Comparison of ENCODE assay signal across 26 cellular contexts in the genomic region with DNA sequence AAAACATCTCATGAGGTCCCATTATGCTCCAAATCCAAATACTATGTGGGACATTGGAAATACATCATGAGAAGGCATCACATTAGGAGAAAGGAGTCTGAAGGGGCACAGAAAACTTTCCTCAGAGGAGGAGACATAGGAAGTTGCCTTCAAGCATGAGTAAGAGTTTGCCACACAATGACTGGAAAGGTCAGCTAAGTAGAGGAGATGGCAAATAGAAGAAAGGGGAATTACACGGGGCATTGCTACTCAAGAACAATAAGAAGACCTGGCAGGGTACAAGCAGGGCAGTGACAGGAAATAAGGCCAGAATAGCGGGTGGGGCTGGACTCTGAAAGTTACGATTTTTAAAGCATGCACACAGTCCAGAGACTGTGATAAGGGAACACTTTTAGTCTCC.
"Had no signal": no experiment of that assay in that cellular context is flagged by ENCODE, and none has a peak within 500 bp of the region (broad histone marks: within the 10 kb centered on the region; RNA-seq: fewer than 3 reads in every experiment).

No MANE protein-coding gene starts in this region.

- FAIRE-seq: endometrium, small intestine had no signal

- DNase-seq: activated CD4-positive, alpha-beta memory T cell treated with anti-CD3 and anti-CD28 coated beads, Interleukin-2, amount 10 ng/mL, durations not matched to agents 7 days and 5 days; activated CD4-positive, alpha-beta T cell treated with anti-CD3 and anti-CD28 coated beads for 1 hour; activated CD4-positive, alpha-beta T cell treated with anti-CD3 and anti-CD28 coated beads, Interleukin-2, amount 10 ng/mL, durations not matched to agents 7 days and 5 days; activated naive CD8-positive, alpha-beta T cell treated with anti-CD3 and anti-CD28 coated beads, Interleukin-2, amount 50 U/mL, for 24 hours; activated T-cell treated with anti-CD3 and anti-CD28 coated beads, Interleukin-2, amount 50 U/mL, for 48 hours; amygdala; effector CD8-positive, alpha-beta T cell; erythroblast; heart right ventricle; kidney glomerular epithelial cell; left lung; lower lobe of right lung; mesenchymal stem cell; natural killer cell; ovary; sigmoid colon; small intestine; stimulated activated CD4-positive, alpha-beta T cell treated with anti-CD3 and anti-CD28 coated beads, Interleukin-4, amount 100 ng/mL, for 24 hours; stimulated activated naive CD8-positive, alpha-beta T cell treated with anti-CD3 and anti-CD28 coated beads, Interleukin-15, amount 100 ng/mL, for 72 hours; substantia nigra; T-helper 2 cell had no signal

- H3K36me3 ChIP-seq: breast epithelium, heart right ventricle, left lung, lower lobe of right lung, neutrophil, ovary, sigmoid colon had no signal

- ATAC-seq: activated naive CD8-positive, alpha-beta T cell treated with anti-CD3 and anti-CD28 coated beads, Interleukin-2, amount 50 U/mL, for 24 hours; heart right ventricle; left lung; lower lobe of right lung; natural killer cell; stimulated activated effector memory CD8-positive, alpha-beta T cell treated with anti-CD3 and anti-CD28 coated beads, Interleukin-12 subunit alpha, Interleukin-12 subunit beta, amount 100 ng/mL, for 72 hours; stimulated activated naive CD8-positive, alpha-beta T cell treated with anti-CD3 and anti-CD28 coated beads, Interleukin-15, amount 100 ng/mL, for 72 hours; WTC11 had no signal

- H3K4me1 ChIP-seq: breast epithelium, heart right ventricle, left lung, lower lobe of right lung, sigmoid colon had no signal

- H3K27ac ChIP-seq: breast epithelium, heart right ventricle, left lung, lower lobe of right lung, neutrophil, ovary, sigmoid colon had no signal

- H3K9me3 ChIP-seq: breast epithelium, left lung, lower lobe of right lung, neutrophil, ovary, sigmoid colon had no signal

- H3K4me3 ChIP-seq: breast epithelium, heart right ventricle, left lung, lower lobe of right lung, ovary, sigmoid colon had no signal

- H3K27me3 ChIP-seq: breast epithelium, heart right ventricle, left lung, neutrophil, ovary, sigmoid colon had no signal
